ENCODE assay signal across 11 cellular contexts in genomic region chr20:1388706-1389483, GRCh38. TPM values are rescaled to one million over a fixed set of nuclear protein-coding genes. Genes with fewer than 3 reads are reported as not detected.
DNase-seq lines count a peak whose midpoint lies in the region; ATAC-seq and TF ChIP-seq lines count a peak whose summit lies in the region.
"Had no signal": no experiment of that assay in that cellular context is flagged by ENCODE, and none has a peak within 500 bp of the region (broad histone marks: within the 10 kb centered on the region; RNA-seq: fewer than 3 reads in every experiment).

No MANE protein-coding gene starts in this region.

- TF ChIP-seq CTCF in chondrocyte (IDR thresholded peaks at IDR 0.05) (no peak), osteoblast (IDR thresholded peaks at IDR 0.05; ENCODE audit: extremely low read depth, low read depth, low read length) (no peak)

- no peak overlapping the region for H2AFZ ChIP-seq in osteoblast (ENCODE audit: low read length)

- peaks cover 94% of the 10 kb centered on the region for H3K79me2 ChIP-seq in osteoblast (ENCODE audit: insufficient read depth, low read length)

- H3K27ac ChIP-seq in osteoblast (ENCODE audit: low read depth, low read length), result peak overlapping the region; percentile 27
- H3K27ac ChIP-seq in aorta (ENCODE audit: low read depth in 1 of 2, low read length in 2 of 2), result peak overlapping the region in 1 of 2 donors; percentile 37

- H3K4me1 ChIP-seq in osteoblast (ENCODE audit: insufficient read depth, low read length) (peaks cover 37% of the 10 kb centered on the region), aorta (ENCODE audit: control insufficient read depth in 1 of 2, insufficient read depth in 2 of 2, low read length in 2 of 2) (peaks cover 3 to 4% of the 10 kb centered on the region in 2 donors)

- H3K9me3 ChIP-seq in osteoblast (ENCODE audit: low read depth, low read length), result no peaks in the 10 kb centered on the region
- no peaks in the 10 kb centered on the region for H3K9me3 ChIP-seq in aorta (ENCODE audit: control insufficient read depth, low read length)

- no peaks in the 10 kb centered on the region for H3K27me3 Mint-ChIP-seq in chondrocyte (ENCODE audit: low read depth)

- no peak overlapping the region for H3K4me3 ChIP-seq in osteoblast (ENCODE audit: insufficient read depth, low read length)
- H3K4me3 ChIP-seq in aorta (ENCODE audit: low read length in 2 of 2), result no peak overlapping the region

- peak overlapping the region; percentile 56 for H3K27ac Mint-ChIP-seq in chondrocyte (ENCODE audit: unreplicated experiment)

- peak overlapping the region; percentile 62 for H3K4me2 ChIP-seq in osteoblast (ENCODE audit: insufficient read depth, low read length)

- 74 to 77% methylated on average over 11 of the region's 11 CpGs for WGBS in aorta, 2 donors

- intact Hi-C loops in aorta (cut with DNase I), result no loop called here

- peaks cover 4% of the 10 kb centered on the region for H3K36me3 ChIP-seq in osteoblast (ENCODE audit: insufficient read depth, low read length)
- no peaks in the 10 kb centered on the region for H3K36me3 ChIP-seq in aorta (ENCODE audit: control insufficient read depth in 1 of 2, insufficient read depth in 2 of 2, low read length in 1 of 2)

- H3K36me3 Mint-ChIP-seq in chondrocyte (ENCODE audit: low read depth), result no peaks in the 10 kb centered on the region

- H3K27me3 ChIP-seq in osteoblast (ENCODE audit: insufficient read depth, low read length) (no peaks in the 10 kb centered on the region), aorta (ENCODE audit: control insufficient read depth in 1 of 2, insufficient read depth in 2 of 2, low read length in 1 of 2) (no peaks in the 10 kb centered on the region)

- DNase-seq in GDM1 (lab: John Stamatoyannopoulos, UW) (peak; percentile 48), NOMO-1 treated with dmso at 0.1 percent for 144 hours (lab: John Stamatoyannopoulos, UW; ENCODE audit: unreplicated experiment) (peak; percentile 25), chondrocyte (ENCODE audit: low spot score) (no peak), osteoblast (ENCODE audit: insufficient read length, low spot score, missing footprints) (no peak), DMS79 (lab: John Stamatoyannopoulos, UW) (no peak), aorta (no peak), HCEC 1CT (no peak)
- DNase-seq: activated effector memory CD4-positive, alpha-beta T cell treated with anti-CD3 and anti-CD28 coated beads, Interleukin-2, amount 50 U/mL, for 16 hours; hippocampal formation; NCI-H526 treated with DMSO at 0.1 percent for 48 hours had no signal

- H3K9me3 Mint-ChIP-seq in chondrocyte (ENCODE audit: low read depth), result no peaks in the 10 kb centered on the region

- H4K20me1 ChIP-seq in osteoblast (ENCODE audit: insufficient read depth, low read length), result peaks cover 68% of the 10 kb centered on the region

- peaks cover 58% of the 10 kb centered on the region for H3K4me1 Mint-ChIP-seq in chondrocyte (ENCODE audit: low read depth)

- H3K4me3 Mint-ChIP-seq in chondrocyte (ENCODE audit: unreplicated experiment), result no peak overlapping the region

- ATAC-seq in aorta (ENCODE audit: low FRiP score), result no peak
- no peak for ATAC-seq in HG03520 (IDR thresholded peaks at IDR 0.05; ENCODE audit: unreplicated experiment)

RNA-seq across cellular contexts. Expression of gene FKBP1A, which starts 4.0 kb away (rescaled TPM):
- total RNA-seq in chondrocyte (182 to 193 TPM (median 183 TPM) in 3 replicates), osteoblast (150 and 154 TPM in 2 replicates), aorta (100 to 1,000 TPM; 249 to 273 TPM)
- polyA plus RNA-seq in aorta, result 100 to 1,000 TPM; 105 to 202 TPM

RNA-seq across cellular contexts. Expression of gene SDCBP2, which starts 60.0 kb away (rescaled TPM):
- total RNA-seq in chondrocyte (0.89 to 2.3 TPM (median 2.0 TPM) in 3 replicates), osteoblast (2.2 and 3.2 TPM in 2 replicates), aorta (1 to 10 TPM; 5.3 to 6.9 TPM)
- polyA plus RNA-seq in aorta, result 10 to 100 TPM in 1 of 2 donors, 1 to 10 TPM in 1; 4.0 to 63.4 TPM

Comparison
In these comparisons a context has a peak if more than half of its experiments do, and no peak if none do; other contexts are left out.
1. DNase-seq: peak in GDM1 (single experiment) and NOMO-1 treated with dmso at 0.1 percent for 144 hours (single experiment); none in chondrocyte (single experiment), osteoblast (single experiment), DMS79 (single experiment), aorta (0 of 2) and HCEC 1CT (single experiment).